1 cellular context compared by ENCODE assay signal in genomic region chr19:38898788-38899446, GRCh38.
TF ChIP-seq lines count a peak whose summit lies in the region.

No MANE protein-coding gene starts in this region.

TF ChIP-seq in HEK293, 187 proteins besides CTCF, POLR2A, EP300 and RAD21 (continued from another document and continues in another):
- no peak for TF ChIP-seq TSHZ1 (tag by site-specific recombination; IDR thresholded peaks at IDR 0.05; ENCODE audit: borderline replicate concordance)
- TF ChIP-seq ZNF214 (tag by site-specific recombination; IDR thresholded peaks at IDR 0.05; ENCODE audit: borderline replicate concordance) = no peak
- no peak for TF ChIP-seq ZNF184 (tag by site-specific recombination; IDR thresholded peaks at IDR 0.05)
- peak; percentile 46 for TF ChIP-seq ZIC2 (tag by site-specific recombination; IDR thresholded peaks at IDR 0.05)
- no peak for TF ChIP-seq ZNF114 (tag by site-specific recombination; IDR thresholded peaks at IDR 0.05)
- TF ChIP-seq ZNF394 (tag by site-specific recombination; IDR thresholded peaks at IDR 0.05; ENCODE audit: borderline replicate concordance) = no peak
- peak; percentile 70 for TF ChIP-seq GLIS2 (tag by site-specific recombination; IDR thresholded peaks at IDR 0.05)
- TF ChIP-seq ZNF768 (tag by site-specific recombination; IDR thresholded peaks at IDR 0.05) = no peak
- TF ChIP-seq ZBTB44 (tag by site-specific recombination; IDR thresholded peaks at IDR 0.05) = no peak
- TF ChIP-seq ZNF426 (tag by site-specific recombination; IDR thresholded peaks at IDR 0.05) = no peak
- TF ChIP-seq ZNF529 (tag by site-specific recombination; IDR thresholded peaks at IDR 0.05; ENCODE audit: insufficient replicate concordance) = no peak
- TF ChIP-seq ZFP41 (tag by site-specific recombination; IDR thresholded peaks at IDR 0.05; ENCODE audit: borderline replicate concordance) = no peak
- no peak for TF ChIP-seq PBX3 (CRISPR knock-in tag; IDR thresholded peaks at IDR 0.05)
- 0 out of 2 replicates have a peak, but pooled peaks have one; percentile 11 for TF ChIP-seq ZNF266 (tag by site-specific recombination; IDR thresholded peaks at IDR 0.05; ENCODE audit: low read depth)
- 0 out of 2 replicates have a peak, but pooled peaks have one; percentile 11 for TF ChIP-seq ZNF623 (tag by site-specific recombination; IDR thresholded peaks at IDR 0.05)
- TF ChIP-seq ZNF292 (tag by site-specific recombination; IDR thresholded peaks at IDR 0.05; ENCODE audit: borderline replicate concordance, low read depth) = no peak
- no peak for TF ChIP-seq KLF8 (tag by site-specific recombination; IDR thresholded peaks at IDR 0.05)
- TF ChIP-seq HOXA7 (CRISPR knock-in tag; IDR thresholded peaks at IDR 0.05; ENCODE audit: borderline replicate concordance) = no peak
- no peak for TF ChIP-seq ATF2 (tag by site-specific recombination; IDR thresholded peaks at IDR 0.05; ENCODE audit: low read depth)
- no peak for TF ChIP-seq ZNF560 (tag by site-specific recombination; IDR thresholded peaks at IDR 0.05; ENCODE audit: borderline replicate concordance)
- TF ChIP-seq ZNF639 (tag by site-specific recombination; IDR thresholded peaks at IDR 0.05) = no peak; the same call in none of the 2 replicates
- TF ChIP-seq ZBTB17 (tag by site-specific recombination; IDR thresholded peaks at IDR 0.05) = no peak
- TF ChIP-seq ZNF335 (tag by site-specific recombination; conservative IDR thresholded peaks at IDR 0.05) = no peak
- TF ChIP-seq ZNF610 (tag by site-specific recombination; IDR thresholded peaks at IDR 0.05; ENCODE audit: borderline replicate concordance) = no peak
- no peak for TF ChIP-seq ZNF530 (tag by site-specific recombination; IDR thresholded peaks at IDR 0.05; ENCODE audit: low read depth)
- TF ChIP-seq ZFP69B (tag by site-specific recombination; IDR thresholded peaks at IDR 0.05) = peak; percentile 64; the same call in 1 of the 2 replicates
- no peak for TF ChIP-seq ZNF24 (tag by site-specific recombination; IDR thresholded peaks at IDR 0.05)
- no peak for TF ChIP-seq ZNF660 (tag by site-specific recombination; IDR thresholded peaks at IDR 0.05)
- 0 out of 2 replicates have a peak, but pooled peaks have one; percentile 12 for TF ChIP-seq ZNF133 (tag by site-specific recombination; IDR thresholded peaks at IDR 0.05)
- TF ChIP-seq SP3 (tag by site-specific recombination; IDR thresholded peaks at IDR 0.05) = no peak
- no peak for TF ChIP-seq SETDB1 (IDR thresholded peaks at IDR 0.05; ENCODE audit: insufficient read length, low read length)
- no peak for TF ChIP-seq ZNF174 (tag by site-specific recombination; IDR thresholded peaks at IDR 0.05)
- TF ChIP-seq ZNF843 (tag by site-specific recombination; IDR thresholded peaks at IDR 0.05) = no peak; the same call in 1 of the 2 replicates
- no peak for TF ChIP-seq ZNF555 (tag by site-specific recombination; conservative IDR thresholded peaks at IDR 0.05)
- no peak for TF ChIP-seq ZNF121 (tag by site-specific recombination; IDR thresholded peaks at IDR 0.05)
- TF ChIP-seq ZBTB48 (tag by site-specific recombination; IDR thresholded peaks at IDR 0.05) = peak; percentile 91
- no peak for TF ChIP-seq ZNF501 (tag by site-specific recombination; IDR thresholded peaks at IDR 0.05)
- TF ChIP-seq ZNF670 (tag by site-specific recombination; IDR thresholded peaks at IDR 0.05; ENCODE audit: low read depth) = no peak
- TF ChIP-seq ZNF398 (tag by site-specific recombination; IDR thresholded peaks at IDR 0.05) = peak; percentile 92
- TF ChIP-seq KLF17 (tag by site-specific recombination; IDR thresholded peaks at IDR 0.05) = no peak
- no peak for TF ChIP-seq ZFHX2 (tag by site-specific recombination; conservative IDR thresholded peaks at IDR 0.05)
- no peak; the same call in 1 of the 2 replicates for TF ChIP-seq ZNF433 (tag by site-specific recombination; IDR thresholded peaks at IDR 0.05; ENCODE audit: low read depth)
- TF ChIP-seq TCF7L2 (IDR thresholded peaks at IDR 0.05; ENCODE audit: borderline replicate concordance, low read depth, low read length) = no peak
- no peak for TF ChIP-seq HOXC10 (CRISPR knock-in tag; IDR thresholded peaks at IDR 0.05)
- TF ChIP-seq ZNF37A (tag by site-specific recombination; IDR thresholded peaks at IDR 0.05) = no peak
- peak; percentile 72 for TF ChIP-seq ZNF16 (tag by site-specific recombination; IDR thresholded peaks at IDR 0.05; ENCODE audit: low read depth)
- TF ChIP-seq ZNF324 (tag by site-specific recombination; IDR thresholded peaks at IDR 0.05) = no peak
- TF ChIP-seq BCL11B (tag by site-specific recombination; IDR thresholded peaks at IDR 0.05; ENCODE audit: low read depth) = peak; percentile 34; the same call in 1 of the 2 replicates
- no peak for TF ChIP-seq ZNF155 (tag by site-specific recombination; IDR thresholded peaks at IDR 0.05)
- TF ChIP-seq ZNF354C (tag by site-specific recombination; IDR thresholded peaks at IDR 0.05; ENCODE audit: borderline replicate concordance, low read depth) = no peak
- peak; percentile 39; the same call in 1 of the 2 replicates for TF ChIP-seq HIC1 (tag by site-specific recombination; IDR thresholded peaks at IDR 0.05)
- TF ChIP-seq ZNF792 (tag by site-specific recombination; IDR thresholded peaks at IDR 0.05) = peak; percentile 87; the same call in 1 of the 2 replicates
- TF ChIP-seq ZNF585B (tag by site-specific recombination; IDR thresholded peaks at IDR 0.05) = no peak
- 0 out of 2 replicates have a peak, but pooled peaks have one; percentile 8 for TF ChIP-seq KLF16 (tag by site-specific recombination; IDR thresholded peaks at IDR 0.05)
- TF ChIP-seq ZNF776 (tag by site-specific recombination; IDR thresholded peaks at IDR 0.05; ENCODE audit: borderline replicate concordance) = no peak
- TF ChIP-seq SALL2 (tag by site-specific recombination; IDR thresholded peaks at IDR 0.05; ENCODE audit: borderline replicate concordance) = no peak
- TF ChIP-seq ZNF366 (tag by site-specific recombination; conservative IDR thresholded peaks at IDR 0.05) = no peak
- TF ChIP-seq ZBTB7A (tag by site-specific recombination; IDR thresholded peaks at IDR 0.05; ENCODE audit: low read depth) = peak; percentile 89; the same call in 1 of the 2 replicates
- no peak for TF ChIP-seq ZNF157 (tag by site-specific recombination; IDR thresholded peaks at IDR 0.05)
- peak; percentile 70; the same call in 1 of the 2 replicates for TF ChIP-seq MZF1 (tag by site-specific recombination; IDR thresholded peaks at IDR 0.05; ENCODE audit: borderline replicate concordance)
- no peak for TF ChIP-seq ZNF514 (tag by site-specific recombination; IDR thresholded peaks at IDR 0.05)
- no peak for TF ChIP-seq ZNF2 (tag by site-specific recombination; IDR thresholded peaks at IDR 0.05)
- TF ChIP-seq ZNF10 (tag by site-specific recombination; IDR thresholded peaks at IDR 0.05) = no peak
